ENCODE assay signal across 8 cellular contexts in the genomic region with DNA sequence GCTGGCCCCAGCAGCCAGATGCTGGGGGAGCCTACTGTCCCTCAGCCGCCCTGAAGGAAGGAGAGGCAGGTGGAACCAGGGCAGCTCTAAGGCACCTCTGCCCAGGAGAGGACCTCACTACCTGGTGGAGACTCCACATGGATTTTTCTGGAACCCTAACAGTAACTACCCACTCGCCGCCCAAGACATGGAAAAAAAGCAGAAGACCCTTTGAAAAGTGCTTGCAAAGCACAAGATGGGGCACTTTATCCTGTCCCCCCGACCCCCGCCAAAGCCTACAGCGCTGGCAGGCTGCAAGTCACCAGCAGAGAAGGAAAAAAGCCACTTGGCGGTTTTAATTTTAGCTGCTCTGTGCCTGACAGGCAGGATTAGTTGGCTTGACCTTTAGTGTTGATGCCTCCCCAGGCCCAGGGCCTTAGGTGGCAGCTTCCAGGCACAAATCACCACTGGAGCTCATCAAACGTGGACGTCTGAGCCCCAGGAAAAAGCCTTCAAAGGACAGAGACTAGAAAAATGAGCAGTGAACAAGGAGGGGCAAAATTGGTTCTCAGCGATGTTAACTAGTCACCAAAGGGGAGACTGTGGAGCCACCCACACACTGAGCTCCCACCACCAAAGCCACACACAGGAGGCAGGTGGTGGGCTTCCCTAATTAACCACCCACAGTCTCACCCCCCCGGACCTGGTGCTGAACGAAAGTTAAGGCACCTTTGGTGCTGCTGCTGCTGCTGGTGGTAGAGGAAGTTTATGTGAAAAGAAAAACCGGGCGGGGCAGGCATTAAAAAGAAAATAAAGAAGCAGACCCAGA. TPM values are rescaled to one million over a fixed set of nuclear protein-coding genes. Genes with fewer than 3 reads are reported as not detected.
A peak's percentile ranks its signal among the peaks of the same experiment; 100 is the strongest.
DNase-seq lines count a peak whose midpoint lies in the region; ATAC-seq and TF ChIP-seq lines count a peak whose summit lies in the region.

No MANE protein-coding gene starts in this region.

- DNase-seq in Right ventricle myocardium inferior (ENCODE audit: missing footprints) (no peak), left cardiac atrium (no peak), mucosa of descending colon (peak in 2 of 3 donors; percentile 30 to 73), type B pancreatic cell (ENCODE audit: extremely low spot score, unreplicated experiment) (no peak), NCI-H345 (lab: John Stamatoyannopoulos, UW) (no peak), NCI-H446 (lab: John Stamatoyannopoulos, UW) (no peak), HUDEP-2 (lab: John Stamatoyannopoulos, UW; ENCODE audit: unreplicated experiment in 76 of 76) (no peak)

- H3K36me3 ChIP-seq in mucosa of descending colon (ENCODE audit: low read depth), result peaks cover 31% of the 10 kb centered on the region

- H3K27me3 Mint-ChIP-seq in type B pancreatic cell, result no peaks in the 10 kb centered on the region

- TF ChIP-seq CTCF in mucosa of descending colon (IDR thresholded peaks at IDR 0.05), result no peak
- no peak for TF ChIP-seq CTCF in type B pancreatic cell (conservative IDR thresholded peaks at IDR 0.05)

- H3K4me3 ChIP-seq in mucosa of descending colon, result no peak overlapping the region

- H3K27ac ChIP-seq in angular gyrus (ENCODE audit: low read depth, low read length), result peak overlapping the region; percentile 4

- ATAC-seq in Right ventricle myocardium inferior (peak; percentile 9), left cardiac atrium (no peak), mucosa of descending colon (peak; percentile 33)

- intact Hi-C loops in Right ventricle myocardium inferior (cut with DNase I) (loop anchor here (2.0 kb wide), 1 partner anchor 13 kb away; no protein-coding TSS in a partner anchor), left cardiac atrium (cut with DNase I) (no loop called here), mucosa of descending colon (cut with DNase I, micrococcal nuclease) (no loop called here)

- H3K9me3 Mint-ChIP-seq in type B pancreatic cell, result no peaks in the 10 kb centered on the region

- H3K36me3 Mint-ChIP-seq in type B pancreatic cell, result peaks cover 29% of the 10 kb centered on the region

- peaks cover 46% of the 10 kb centered on the region for H3K4me1 Mint-ChIP-seq in type B pancreatic cell (ENCODE audit: unreplicated experiment)

- peak overlapping the region; percentile 44 for H3K4me3 Mint-ChIP-seq in type B pancreatic cell

- no peaks in the 10 kb centered on the region for H3K9me3 ChIP-seq in mucosa of descending colon

- H3K4me1 ChIP-seq in mucosa of descending colon (ENCODE audit: low read depth), result peaks cover 6% of the 10 kb centered on the region

- H3K27ac Mint-ChIP-seq in type B pancreatic cell, result peak overlapping the region; percentile 84

RNA-seq across cellular contexts. Expression of gene PYGM, which starts 4.2 kb away (rescaled TPM):
- total RNA-seq in Right ventricle myocardium inferior (179 TPM), left cardiac atrium (10 to 100 TPM; 31.3 to 48.6 TPM), mucosa of descending colon (10 to 100 TPM in 1 of 3 donors, 1 to 10 TPM in 2; 2.0 to 21.1 (median 2.8) TPM), type B pancreatic cell (ENCODE audit: low replicate concordance) (2.0 and 239 TPM in 2 replicates)

RNA-seq across cellular contexts. Expression of gene SF1, which starts 14.3 kb away (rescaled TPM):
- total RNA-seq in Right ventricle myocardium inferior (172 TPM), left cardiac atrium (100 to 1,000 TPM; 154 to 208 TPM), mucosa of descending colon (100 to 1,000 TPM; 223 to 317 (median 241) TPM), type B pancreatic cell (ENCODE audit: low replicate concordance) (315 and 450 TPM in 2 replicates)

RNA-seq across cellular contexts. Expression of gene RASGRP2, which starts 20.1 kb away (rescaled TPM):
- total RNA-seq in Right ventricle myocardium inferior (46.8 TPM), left cardiac atrium (10 to 100 TPM; 25.3 to 37.1 TPM), mucosa of descending colon (10 to 100 TPM in 1 of 3 donors, 1 to 10 TPM in 2; 3.3 to 25.6 (median 9.7) TPM), type B pancreatic cell (ENCODE audit: low replicate concordance) (3.0 and 11.7 TPM in 2 replicates)

RNA-seq across cellular contexts. Expression of gene MAP4K2, which starts 39.0 kb away (rescaled TPM):
- 11.3 TPM for total RNA-seq in Right ventricle myocardium inferior
- 10 to 100 TPM in 1 of 2 donors, 1 to 10 TPM in 1; 10.0 to 10.4 TPM for total RNA-seq in left cardiac atrium
- total RNA-seq in mucosa of descending colon, result 10 to 100 TPM in 2 of 3 donors, 1 to 10 TPM in 1; 8.7 to 16.8 (median 14.1) TPM
- 8.6 and 20.2 TPM in 2 replicates for total RNA-seq in type B pancreatic cell (ENCODE audit: low replicate concordance)

RNA-seq across cellular contexts. Expression of gene NRXN2, which starts 41.0 kb away (rescaled TPM):
- total RNA-seq in Right ventricle myocardium inferior (1.9 TPM), left cardiac atrium (1 to 10 TPM; 3.9 to 4.0 TPM), mucosa of descending colon (10 to 100 TPM in 1 of 3 donors, 1 to 10 TPM in 2; 3.9 to 42.0 (median 6.9) TPM), type B pancreatic cell (ENCODE audit: low replicate concordance) (12.7 and 22.1 TPM in 2 replicates)

Comparison
In these comparisons a context has a peak if more than half of its experiments do, and no peak if none do; other contexts are left out.
1. ATAC-seq: peak in Right ventricle myocardium inferior (single experiment) and mucosa of descending colon (single experiment); none in left cardiac atrium (0 of 2).
2. DNase-seq: peak in mucosa of descending colon (2 of 3); none in Right ventricle myocardium inferior (single experiment), left cardiac atrium (single experiment), type B pancreatic cell (single experiment), NCI-H345 (single experiment), NCI-H446 (0 of 2) and HUDEP-2 (0 of 76).